Comparison of ENCODE assay signal across 1 cellular context in the genomic region with DNA sequence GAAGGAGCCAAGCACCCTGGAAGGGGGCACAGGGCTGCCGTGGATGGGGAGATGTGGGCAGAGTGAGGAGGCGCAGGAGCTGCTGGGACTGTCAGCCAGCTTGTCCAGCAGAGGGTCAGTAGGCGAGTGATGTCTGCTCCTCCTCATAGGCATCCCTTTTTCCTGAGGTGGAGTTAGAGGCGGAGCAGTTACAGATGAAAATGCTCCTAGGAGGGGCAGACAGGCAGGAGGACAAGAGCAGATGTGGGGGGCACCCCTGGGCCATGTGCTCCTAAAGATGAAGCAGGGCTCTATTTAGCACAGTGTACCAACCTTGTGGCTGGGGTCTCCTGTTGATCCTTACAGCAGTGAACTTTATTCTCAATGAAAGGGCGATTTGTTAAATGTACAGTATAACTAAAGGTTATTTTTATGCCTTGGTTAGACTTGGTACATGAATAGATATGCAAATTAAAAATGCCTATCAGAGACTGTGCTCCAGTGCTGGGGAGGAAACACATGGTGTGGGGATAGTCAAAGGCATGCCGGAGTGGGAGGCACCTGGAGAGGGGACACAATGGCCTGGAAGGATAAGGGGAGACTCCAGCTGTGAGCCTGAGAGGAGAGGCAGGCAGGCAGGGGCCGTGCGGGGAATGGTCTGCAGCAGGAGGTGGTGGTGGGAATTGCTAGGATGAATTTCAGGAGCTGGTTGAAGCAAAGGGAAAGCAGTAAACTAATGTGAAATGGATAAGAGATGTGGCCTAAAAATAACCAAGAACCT.
TF ChIP-seq lines count a peak whose summit lies in the region.

No MANE protein-coding gene starts in this region.

TF ChIP-seq in WTC11, 78 proteins besides CTCF, POLR2A, EP300 and RAD21 (continued from another document and continues in another):
- TF ChIP-seq, protein P1, sequence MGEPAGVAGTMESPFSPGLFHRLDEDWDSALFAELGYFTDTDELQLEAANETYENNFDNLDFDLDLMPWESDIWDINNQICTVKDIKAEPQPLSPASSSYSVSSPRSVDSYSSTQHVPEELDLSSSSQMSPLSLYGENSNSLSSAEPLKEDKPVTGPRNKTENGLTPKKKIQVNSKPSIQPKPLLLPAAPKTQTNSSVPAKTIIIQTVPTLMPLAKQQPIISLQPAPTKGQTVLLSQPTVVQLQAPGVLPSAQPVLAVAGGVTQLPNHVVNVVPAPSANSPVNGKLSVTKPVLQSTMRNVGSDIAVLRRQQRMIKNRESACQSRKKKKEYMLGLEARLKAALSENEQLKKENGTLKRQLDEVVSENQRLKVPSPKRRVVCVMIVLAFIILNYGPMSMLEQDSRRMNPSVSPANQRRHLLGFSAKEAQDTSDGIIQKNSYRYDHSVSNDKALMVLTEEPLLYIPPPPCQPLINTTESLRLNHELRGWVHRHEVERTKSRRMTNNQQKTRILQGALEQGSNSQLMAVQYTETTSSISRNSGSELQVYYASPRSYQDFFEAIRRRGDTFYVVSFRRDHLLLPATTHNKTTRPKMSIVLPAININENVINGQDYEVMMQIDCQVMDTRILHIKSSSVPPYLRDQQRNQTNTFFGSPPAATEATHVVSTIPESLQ (CRISPR knock-in tag; IDR thresholded peaks at IDR 0.05): no peak
- TF ChIP-seq FOXJ3 (CRISPR knock-in tag; IDR thresholded peaks at IDR 0.05; ENCODE audit: borderline replicate concordance): no peak
- no peak for TF ChIP-seq ZNF138 (CRISPR knock-in tag; conservative IDR thresholded peaks at IDR 0.05)
- peak; percentile 98 for TF ChIP-seq ZNF423 (CRISPR knock-in tag; IDR thresholded peaks at IDR 0.05)
- TF ChIP-seq, protein P2, sequence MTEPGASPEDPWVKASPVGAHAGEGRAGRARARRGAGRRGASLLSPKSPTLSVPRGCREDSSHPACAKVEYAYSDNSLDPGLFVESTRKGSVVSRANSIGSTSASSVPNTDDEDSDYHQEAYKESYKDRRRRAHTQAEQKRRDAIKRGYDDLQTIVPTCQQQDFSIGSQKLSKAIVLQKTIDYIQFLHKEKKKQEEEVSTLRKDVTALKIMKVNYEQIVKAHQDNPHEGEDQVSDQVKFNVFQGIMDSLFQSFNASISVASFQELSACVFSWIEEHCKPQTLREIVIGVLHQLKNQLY (CRISPR knock-in tag; IDR thresholded peaks at IDR 0.05): no peak
- TF ChIP-seq, protein P3, sequence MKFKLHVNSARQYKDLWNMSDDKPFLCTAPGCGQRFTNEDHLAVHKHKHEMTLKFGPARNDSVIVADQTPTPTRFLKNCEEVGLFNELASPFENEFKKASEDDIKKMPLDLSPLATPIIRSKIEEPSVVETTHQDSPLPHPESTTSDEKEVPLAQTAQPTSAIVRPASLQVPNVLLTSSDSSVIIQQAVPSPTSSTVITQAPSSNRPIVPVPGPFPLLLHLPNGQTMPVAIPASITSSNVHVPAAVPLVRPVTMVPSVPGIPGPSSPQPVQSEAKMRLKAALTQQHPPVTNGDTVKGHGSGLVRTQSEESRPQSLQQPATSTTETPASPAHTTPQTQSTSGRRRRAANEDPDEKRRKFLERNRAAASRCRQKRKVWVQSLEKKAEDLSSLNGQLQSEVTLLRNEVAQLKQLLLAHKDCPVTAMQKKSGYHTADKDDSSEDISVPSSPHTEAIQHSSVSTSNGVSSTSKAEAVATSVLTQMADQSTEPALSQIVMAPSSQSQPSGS (CRISPR knock-in tag; IDR thresholded peaks at IDR 0.05; ENCODE audit: borderline replicate concordance, low read depth): no peak
- TF ChIP-seq MXD4 (CRISPR knock-in tag; IDR thresholded peaks at IDR 0.05; ENCODE audit: borderline replicate concordance): no peak
- TF ChIP-seq ESRRA (CRISPR knock-in tag; IDR thresholded peaks at IDR 0.05; ENCODE audit: borderline replicate concordance): no peak
- TF ChIP-seq ZNF219 (CRISPR knock-in tag; IDR thresholded peaks at IDR 0.05; ENCODE audit: borderline replicate concordance): peak; percentile 60; the same call in 1 of the 2 replicates
- TF ChIP-seq, protein P4, sequence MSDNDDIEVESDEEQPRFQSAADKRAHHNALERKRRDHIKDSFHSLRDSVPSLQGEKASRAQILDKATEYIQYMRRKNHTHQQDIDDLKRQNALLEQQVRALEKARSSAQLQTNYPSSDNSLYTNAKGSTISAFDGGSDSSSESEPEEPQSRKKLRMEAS (CRISPR knock-in tag; IDR thresholded peaks at IDR 0.05): peak; percentile 64; the same call in 1 of the 2 replicates
- no peak for TF ChIP-seq TCF7 (CRISPR knock-in tag; IDR thresholded peaks at IDR 0.05; ENCODE audit: low read depth)
- TF ChIP-seq TP53 (CRISPR knock-in tag; IDR thresholded peaks at IDR 0.05): no peak
- no peak for TF ChIP-seq RORB (CRISPR knock-in tag; IDR thresholded peaks at IDR 0.05)
- TF ChIP-seq ZNF232 (CRISPR knock-in tag; IDR thresholded peaks at IDR 0.05): no peak
- TF ChIP-seq, protein P5, sequence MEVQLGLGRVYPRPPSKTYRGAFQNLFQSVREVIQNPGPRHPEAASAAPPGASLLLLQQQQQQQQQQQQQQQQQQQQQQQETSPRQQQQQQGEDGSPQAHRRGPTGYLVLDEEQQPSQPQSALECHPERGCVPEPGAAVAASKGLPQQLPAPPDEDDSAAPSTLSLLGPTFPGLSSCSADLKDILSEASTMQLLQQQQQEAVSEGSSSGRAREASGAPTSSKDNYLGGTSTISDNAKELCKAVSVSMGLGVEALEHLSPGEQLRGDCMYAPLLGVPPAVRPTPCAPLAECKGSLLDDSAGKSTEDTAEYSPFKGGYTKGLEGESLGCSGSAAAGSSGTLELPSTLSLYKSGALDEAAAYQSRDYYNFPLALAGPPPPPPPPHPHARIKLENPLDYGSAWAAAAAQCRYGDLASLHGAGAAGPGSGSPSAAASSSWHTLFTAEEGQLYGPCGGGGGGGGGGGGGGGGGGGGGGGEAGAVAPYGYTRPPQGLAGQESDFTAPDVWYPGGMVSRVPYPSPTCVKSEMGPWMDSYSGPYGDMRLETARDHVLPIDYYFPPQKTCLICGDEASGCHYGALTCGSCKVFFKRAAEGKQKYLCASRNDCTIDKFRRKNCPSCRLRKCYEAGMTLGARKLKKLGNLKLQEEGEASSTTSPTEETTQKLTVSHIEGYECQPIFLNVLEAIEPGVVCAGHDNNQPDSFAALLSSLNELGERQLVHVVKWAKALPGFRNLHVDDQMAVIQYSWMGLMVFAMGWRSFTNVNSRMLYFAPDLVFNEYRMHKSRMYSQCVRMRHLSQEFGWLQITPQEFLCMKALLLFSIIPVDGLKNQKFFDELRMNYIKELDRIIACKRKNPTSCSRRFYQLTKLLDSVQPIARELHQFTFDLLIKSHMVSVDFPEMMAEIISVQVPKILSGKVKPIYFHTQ (CRISPR knock-in tag; IDR thresholded peaks at IDR 0.05): no peak
- no peak for TF ChIP-seq NR1H2 (CRISPR knock-in tag; IDR thresholded peaks at IDR 0.05)
- TF ChIP-seq, protein P6, sequence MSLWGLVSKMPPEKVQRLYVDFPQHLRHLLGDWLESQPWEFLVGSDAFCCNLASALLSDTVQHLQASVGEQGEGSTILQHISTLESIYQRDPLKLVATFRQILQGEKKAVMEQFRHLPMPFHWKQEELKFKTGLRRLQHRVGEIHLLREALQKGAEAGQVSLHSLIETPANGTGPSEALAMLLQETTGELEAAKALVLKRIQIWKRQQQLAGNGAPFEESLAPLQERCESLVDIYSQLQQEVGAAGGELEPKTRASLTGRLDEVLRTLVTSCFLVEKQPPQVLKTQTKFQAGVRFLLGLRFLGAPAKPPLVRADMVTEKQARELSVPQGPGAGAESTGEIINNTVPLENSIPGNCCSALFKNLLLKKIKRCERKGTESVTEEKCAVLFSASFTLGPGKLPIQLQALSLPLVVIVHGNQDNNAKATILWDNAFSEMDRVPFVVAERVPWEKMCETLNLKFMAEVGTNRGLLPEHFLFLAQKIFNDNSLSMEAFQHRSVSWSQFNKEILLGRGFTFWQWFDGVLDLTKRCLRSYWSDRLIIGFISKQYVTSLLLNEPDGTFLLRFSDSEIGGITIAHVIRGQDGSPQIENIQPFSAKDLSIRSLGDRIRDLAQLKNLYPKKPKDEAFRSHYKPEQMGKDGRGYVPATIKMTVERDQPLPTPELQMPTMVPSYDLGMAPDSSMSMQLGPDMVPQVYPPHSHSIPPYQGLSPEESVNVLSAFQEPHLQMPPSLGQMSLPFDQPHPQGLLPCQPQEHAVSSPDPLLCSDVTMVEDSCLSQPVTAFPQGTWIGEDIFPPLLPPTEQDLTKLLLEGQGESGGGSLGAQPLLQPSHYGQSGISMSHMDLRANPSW (CRISPR knock-in tag; conservative IDR thresholded peaks at IDR 0.05; ENCODE audit: low read depth): no peak
- no peak for TF ChIP-seq NR3C1 (CRISPR knock-in tag; conservative IDR thresholded peaks at IDR 0.05; ENCODE audit: low read depth)
- TF ChIP-seq, protein P7, sequence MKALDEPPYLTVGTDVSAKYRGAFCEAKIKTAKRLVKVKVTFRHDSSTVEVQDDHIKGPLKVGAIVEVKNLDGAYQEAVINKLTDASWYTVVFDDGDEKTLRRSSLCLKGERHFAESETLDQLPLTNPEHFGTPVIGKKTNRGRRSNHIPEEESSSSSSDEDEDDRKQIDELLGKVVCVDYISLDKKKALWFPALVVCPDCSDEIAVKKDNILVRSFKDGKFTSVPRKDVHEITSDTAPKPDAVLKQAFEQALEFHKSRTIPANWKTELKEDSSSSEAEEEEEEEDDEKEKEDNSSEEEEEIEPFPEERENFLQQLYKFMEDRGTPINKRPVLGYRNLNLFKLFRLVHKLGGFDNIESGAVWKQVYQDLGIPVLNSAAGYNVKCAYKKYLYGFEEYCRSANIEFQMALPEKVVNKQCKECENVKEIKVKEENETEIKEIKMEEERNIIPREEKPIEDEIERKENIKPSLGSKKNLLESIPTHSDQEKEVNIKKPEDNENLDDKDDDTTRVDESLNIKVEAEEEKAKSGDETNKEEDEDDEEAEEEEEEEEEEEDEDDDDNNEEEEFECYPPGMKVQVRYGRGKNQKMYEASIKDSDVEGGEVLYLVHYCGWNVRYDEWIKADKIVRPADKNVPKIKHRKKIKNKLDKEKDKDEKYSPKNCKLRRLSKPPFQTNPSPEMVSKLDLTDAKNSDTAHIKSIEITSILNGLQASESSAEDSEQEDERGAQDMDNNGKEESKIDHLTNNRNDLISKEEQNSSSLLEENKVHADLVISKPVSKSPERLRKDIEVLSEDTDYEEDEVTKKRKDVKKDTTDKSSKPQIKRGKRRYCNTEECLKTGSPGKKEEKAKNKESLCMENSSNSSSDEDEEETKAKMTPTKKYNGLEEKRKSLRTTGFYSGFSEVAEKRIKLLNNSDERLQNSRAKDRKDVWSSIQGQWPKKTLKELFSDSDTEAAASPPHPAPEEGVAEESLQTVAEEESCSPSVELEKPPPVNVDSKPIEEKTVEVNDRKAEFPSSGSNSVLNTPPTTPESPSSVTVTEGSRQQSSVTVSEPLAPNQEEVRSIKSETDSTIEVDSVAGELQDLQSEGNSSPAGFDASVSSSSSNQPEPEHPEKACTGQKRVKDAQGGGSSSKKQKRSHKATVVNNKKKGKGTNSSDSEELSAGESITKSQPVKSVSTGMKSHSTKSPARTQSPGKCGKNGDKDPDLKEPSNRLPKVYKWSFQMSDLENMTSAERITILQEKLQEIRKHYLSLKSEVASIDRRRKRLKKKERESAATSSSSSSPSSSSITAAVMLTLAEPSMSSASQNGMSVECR (CRISPR knock-in tag; IDR thresholded peaks at IDR 0.05; ENCODE audit: borderline replicate concordance): no peak; the same call in 1 of the 2 replicates
- TF ChIP-seq ATF1 (CRISPR knock-in tag; IDR thresholded peaks at IDR 0.05): no peak
- TF ChIP-seq, protein P8, sequence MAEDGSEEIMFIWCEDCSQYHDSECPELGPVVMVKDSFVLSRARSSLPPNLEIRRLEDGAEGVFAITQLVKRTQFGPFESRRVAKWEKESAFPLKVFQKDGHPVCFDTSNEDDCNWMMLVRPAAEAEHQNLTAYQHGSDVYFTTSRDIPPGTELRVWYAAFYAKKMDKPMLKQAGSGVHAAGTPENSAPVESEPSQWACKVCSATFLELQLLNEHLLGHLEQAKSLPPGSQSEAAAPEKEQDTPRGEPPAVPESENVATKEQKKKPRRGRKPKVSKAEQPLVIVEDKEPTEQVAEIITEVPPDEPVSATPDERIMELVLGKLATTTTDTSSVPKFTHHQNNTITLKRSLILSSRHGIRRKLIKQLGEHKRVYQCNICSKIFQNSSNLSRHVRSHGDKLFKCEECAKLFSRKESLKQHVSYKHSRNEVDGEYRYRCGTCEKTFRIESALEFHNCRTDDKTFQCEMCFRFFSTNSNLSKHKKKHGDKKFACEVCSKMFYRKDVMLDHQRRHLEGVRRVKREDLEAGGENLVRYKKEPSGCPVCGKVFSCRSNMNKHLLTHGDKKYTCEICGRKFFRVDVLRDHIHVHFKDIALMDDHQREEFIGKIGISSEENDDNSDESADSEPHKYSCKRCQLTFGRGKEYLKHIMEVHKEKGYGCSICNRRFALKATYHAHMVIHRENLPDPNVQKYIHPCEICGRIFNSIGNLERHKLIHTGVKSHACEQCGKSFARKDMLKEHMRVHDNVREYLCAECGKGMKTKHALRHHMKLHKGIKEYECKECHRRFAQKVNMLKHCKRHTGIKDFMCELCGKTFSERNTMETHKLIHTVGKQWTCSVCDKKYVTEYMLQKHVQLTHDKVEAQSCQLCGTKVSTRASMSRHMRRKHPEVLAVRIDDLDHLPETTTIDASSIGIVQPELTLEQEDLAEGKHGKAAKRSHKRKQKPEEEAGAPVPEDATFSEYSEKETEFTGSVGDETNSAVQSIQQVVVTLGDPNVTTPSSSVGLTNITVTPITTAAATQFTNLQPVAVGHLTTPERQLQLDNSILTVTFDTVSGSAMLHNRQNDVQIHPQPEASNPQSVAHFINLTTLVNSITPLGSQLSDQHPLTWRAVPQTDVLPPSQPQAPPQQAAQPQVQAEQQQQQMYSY (CRISPR knock-in tag; IDR thresholded peaks at IDR 0.05): no peak
- no peak for TF ChIP-seq HMGA2 (CRISPR knock-in tag; IDR thresholded peaks at IDR 0.05)
- no peak for TF ChIP-seq NFYB (CRISPR knock-in tag; conservative IDR thresholded peaks at IDR 0.05; ENCODE audit: low read depth)
- no peak for TF ChIP-seq KAT7 (CRISPR knock-in tag; IDR thresholded peaks at IDR 0.05; ENCODE audit: borderline replicate concordance)
- TF ChIP-seq JUN (CRISPR knock-in tag; IDR thresholded peaks at IDR 0.05): no peak
- no peak for TF ChIP-seq CREM (CRISPR knock-in tag; IDR thresholded peaks at IDR 0.05)
- TF ChIP-seq ZNF263 (CRISPR knock-in tag; IDR thresholded peaks at IDR 0.05; ENCODE audit: low read depth): no peak
- TF ChIP-seq IRF2 (CRISPR knock-in tag; IDR thresholded peaks at IDR 0.05; ENCODE audit: borderline replicate concordance, low read depth): no peak
- TF ChIP-seq, protein P9, sequence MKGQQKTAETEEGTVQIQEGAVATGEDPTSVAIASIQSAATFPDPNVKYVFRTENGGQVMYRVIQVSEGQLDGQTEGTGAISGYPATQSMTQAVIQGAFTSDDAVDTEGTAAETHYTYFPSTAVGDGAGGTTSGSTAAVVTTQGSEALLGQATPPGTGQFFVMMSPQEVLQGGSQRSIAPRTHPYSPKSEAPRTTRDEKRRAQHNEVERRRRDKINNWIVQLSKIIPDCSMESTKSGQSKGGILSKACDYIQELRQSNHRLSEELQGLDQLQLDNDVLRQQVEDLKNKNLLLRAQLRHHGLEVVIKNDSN (CRISPR knock-in tag; IDR thresholded peaks at IDR 0.05): peak; percentile 22; the same call in 1 of the 2 replicates
- TF ChIP-seq, protein P10, sequence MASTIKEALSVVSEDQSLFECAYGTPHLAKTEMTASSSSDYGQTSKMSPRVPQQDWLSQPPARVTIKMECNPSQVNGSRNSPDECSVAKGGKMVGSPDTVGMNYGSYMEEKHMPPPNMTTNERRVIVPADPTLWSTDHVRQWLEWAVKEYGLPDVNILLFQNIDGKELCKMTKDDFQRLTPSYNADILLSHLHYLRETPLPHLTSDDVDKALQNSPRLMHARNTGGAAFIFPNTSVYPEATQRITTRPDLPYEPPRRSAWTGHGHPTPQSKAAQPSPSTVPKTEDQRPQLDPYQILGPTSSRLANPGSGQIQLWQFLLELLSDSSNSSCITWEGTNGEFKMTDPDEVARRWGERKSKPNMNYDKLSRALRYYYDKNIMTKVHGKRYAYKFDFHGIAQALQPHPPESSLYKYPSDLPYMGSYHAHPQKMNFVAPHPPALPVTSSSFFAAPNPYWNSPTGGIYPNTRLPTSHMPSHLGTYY (CRISPR knock-in tag; IDR thresholded peaks at IDR 0.05): no peak
- TF ChIP-seq GABPB1 (CRISPR knock-in tag; IDR thresholded peaks at IDR 0.05): no peak
- no peak for TF ChIP-seq GTF2I (CRISPR knock-in tag; conservative IDR thresholded peaks at IDR 0.05)
- TF ChIP-seq TEAD1 (CRISPR knock-in tag; IDR thresholded peaks at IDR 0.05): peak; percentile 93
- no peak for TF ChIP-seq ZNF396 (CRISPR knock-in tag; IDR thresholded peaks at IDR 0.05; ENCODE audit: borderline replicate concordance)
